1 cellular context compared by ENCODE assay signal in the genomic region with DNA sequence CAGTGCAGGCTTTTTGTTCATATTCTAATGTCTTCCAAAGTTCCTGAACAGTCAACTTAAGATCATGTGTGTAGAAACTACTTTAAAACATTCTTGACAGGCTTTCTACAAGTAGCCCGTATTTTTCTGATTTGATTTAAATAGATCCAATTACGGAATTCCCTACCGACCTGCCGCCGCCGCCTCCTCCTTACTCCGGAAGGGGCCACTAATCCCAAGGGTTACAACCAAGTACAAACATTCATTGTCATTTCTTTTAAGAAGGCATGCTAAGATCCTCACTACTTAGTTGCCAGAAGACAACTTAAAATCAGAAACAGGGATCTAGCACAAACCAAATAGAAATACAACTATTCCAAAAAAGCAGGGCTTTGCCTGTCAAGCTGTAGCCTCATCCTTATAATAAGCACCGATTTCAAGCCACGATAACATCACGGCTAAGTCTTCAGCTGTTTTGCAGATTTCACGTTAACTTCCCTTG.
A peak's percentile ranks its signal among the peaks of the same experiment; 100 is the strongest.
TF ChIP-seq lines count a peak whose summit lies in the region.

No MANE protein-coding gene starts in this region.

TF ChIP-seq in H1, 55 proteins besides CTCF, POLR2A, EP300 and RAD21:
- TF ChIP-seq SUZ12 (IDR thresholded peaks at IDR 0.05; ENCODE audit: low read length) (no peak), SAP30 (IDR thresholded peaks at IDR 0.05; ENCODE audit: insufficient read depth, insufficient replicate concordance, low read length) (peak; percentile 50), CHD1 (IDR thresholded peaks at IDR 0.05; ENCODE audit: low read depth, low read length) (no peak)
TF ChIP-seq in H1: peak in this region for 1.
